In genomic region chr2:61671561-61672315, GRCh38 we compare ENCODE assay signal across 7 cellular contexts.
A peak's percentile ranks its signal among the peaks of the same experiment; 100 is the strongest.
DNase-seq lines count a peak whose midpoint lies in the region; FAIRE-seq and TF ChIP-seq lines count a peak whose summit lies in the region.

No MANE protein-coding gene starts in this region.

- H3K36me3 ChIP-seq in HUES48 (ENCODE audit: control insufficient read depth, insufficient read depth, low read length) = no peaks in the 10 kb centered on the region
- H3K36me3 ChIP-seq in adipocyte (ENCODE audit: control insufficient read depth, insufficient read depth, low read length, severe bottlenecking) = no peaks in the 10 kb centered on the region
- H3K36me3 ChIP-seq in keratinocyte (ENCODE audit: control insufficient read depth in 2 of 2, extremely low read depth in 1 of 2, insufficient read depth in 2 of 2, low read length in 2 of 2) = no peaks in the 10 kb centered on the region
- H3K36me3 ChIP-seq in subcutaneous abdominal adipose tissue (ENCODE audit: control insufficient read depth in 5 of 5, insufficient read depth in 5 of 5, low read length in 5 of 5) = no peaks in the 10 kb centered on the region

- H3K9ac ChIP-seq in HUES48 (ENCODE audit: low read depth, low read length) = no peak overlapping the region
- peak overlapping the region; percentile 89 for H3K9ac ChIP-seq in adipocyte (ENCODE audit: low read length)
- no peak overlapping the region for H3K9ac ChIP-seq in keratinocyte (ENCODE audit: control insufficient read depth, extremely low read depth, insufficient read depth, low read length)
- H3K9ac ChIP-seq in subcutaneous abdominal adipose tissue (ENCODE audit: low read length in 5 of 5) = peak overlapping the region; percentile 68 to 99 (median 80)

- H2AFZ ChIP-seq in keratinocyte (ENCODE audit: control insufficient read depth, low read length) = peak overlapping the region; percentile 71

- no peak for TF ChIP-seq CTCF in keratinocyte (optimal IDR thresholded peaks at IDR 0.05 in 1 of 3, IDR thresholded peaks at IDR 0.05 in 1 of 3, conservative IDR thresholded peaks at IDR 0.05 in 1 of 3; ENCODE audit: extremely low read depth in 1 of 3, insufficient read depth in 2 of 3, low read length in 3 of 3)

- H3K9me3 ChIP-seq in HUES48 (ENCODE audit: control insufficient read depth, insufficient read depth, low read length) = peaks cover 16% of the 10 kb centered on the region
- peaks cover 16% of the 10 kb centered on the region for H3K9me3 ChIP-seq in adipocyte (ENCODE audit: control insufficient read depth, low read length)
- peaks cover 3% of the 10 kb centered on the region for H3K9me3 ChIP-seq in keratinocyte (ENCODE audit: control insufficient read depth, low read depth, low read length)
- peaks cover 4 to 11% (median 7%) of the 10 kb centered on the region in 5 donors for H3K9me3 ChIP-seq in subcutaneous abdominal adipose tissue (ENCODE audit: control insufficient read depth in 5 of 5, low read length in 5 of 5)

- DNase-seq in adipocyte (ENCODE audit: low read depth) (peak; percentile 56), keratinocyte (ENCODE audit: low read depth, low spot score) (no peak), iPS-NIHi7 (ENCODE audit: extremely low spot score) (no peak), 8988T (no peak), SK-N-DZ (ENCODE audit: low spot score) (no peak)

- dilution Hi-C loops in keratinocyte (cut with MboI; ENCODE audit: extremely low pct_ligation_motif_present, low sequenced_read_pairs) = no loop called here

- H3K27me3 ChIP-seq in HUES48 (ENCODE audit: control insufficient read depth, insufficient read depth, low read length) (no peaks in the 10 kb centered on the region), adipocyte (replicated peaks; ENCODE audit: control insufficient read depth, insufficient read depth, low read length) (no peaks in the 10 kb centered on the region), keratinocyte (ENCODE audit: control insufficient read depth, extremely low read depth, insufficient read depth, low read length) (no peaks in the 10 kb centered on the region), subcutaneous abdominal adipose tissue (ENCODE audit: control insufficient read depth in 5 of 5, insufficient read depth in 4 of 5, low read length in 5 of 5) (no peaks in the 10 kb centered on the region)

- H3K79me2 ChIP-seq in keratinocyte (ENCODE audit: control insufficient read depth, insufficient read depth, low read length) = no peaks in the 10 kb centered on the region

- no peak overlapping the region; the same call in 1 of the 2 replicates for H3K4me3 ChIP-seq in HUES48 (ENCODE audit: low read depth, low read length)
- H3K4me3 ChIP-seq in adipocyte (ENCODE audit: low read length) = peak overlapping the region; percentile 79
- H3K4me3 ChIP-seq in keratinocyte (ENCODE audit: control insufficient read depth in 2 of 3, extremely low read depth in 1 of 3, insufficient read depth in 2 of 3, low read depth in 1 of 3, low read length in 3 of 3) = peak overlapping the region in 1 of 3 experiments; percentile 13
- H3K4me3 ChIP-seq in subcutaneous abdominal adipose tissue (ENCODE audit: low read depth in 1 of 5, low read length in 5 of 5) = peak overlapping the region in 3 of 5 donors; percentile 38 to 59 (median 59)

- H3K4me1 ChIP-seq in HUES48 (ENCODE audit: control insufficient read depth, insufficient read depth, low read length) = peaks cover 17% of the 10 kb centered on the region
- peaks cover 25% of the 10 kb centered on the region for H3K4me1 ChIP-seq in adipocyte (ENCODE audit: control insufficient read depth, insufficient read depth, low read length)
- peaks cover 15% of the 10 kb centered on the region for H3K4me1 ChIP-seq in keratinocyte (ENCODE audit: control insufficient read depth, extremely low read depth, insufficient read depth, low read length)
- peaks cover 2 to 28% (median 18%) of the 10 kb centered on the region in 5 donors for H3K4me1 ChIP-seq in subcutaneous abdominal adipose tissue (ENCODE audit: control insufficient read depth in 5 of 5, insufficient read depth in 5 of 5, low read length in 5 of 5)

- H3K9me1 ChIP-seq in keratinocyte (ENCODE audit: control insufficient read depth, extremely low read depth, insufficient read depth, low read length) = no peaks in the 10 kb centered on the region

- H4K20me1 ChIP-seq in keratinocyte (ENCODE audit: control insufficient read depth, extremely low read depth, insufficient read depth, low read length) = no peaks in the 10 kb centered on the region

- no peak for FAIRE-seq in keratinocyte (lab: Jason Lieb, UNC)

- H3K27ac ChIP-seq in HUES48 (ENCODE audit: low read depth, low read length) (peak overlapping the region; percentile 6), keratinocyte (ENCODE audit: control insufficient read depth, insufficient read depth, low read length) (no peak overlapping the region), subcutaneous abdominal adipose tissue (ENCODE audit: low read depth, low read length) (peak overlapping the region; percentile 100)

- H3K4me2 ChIP-seq in keratinocyte (ENCODE audit: control insufficient read depth, extremely low read depth, insufficient read depth, low read depth, low read length) = peak overlapping the region; percentile 76

Comparison
In these comparisons a context has a peak if more than half of its experiments do, and no peak if none do; other contexts are left out.
1. H3K9ac ChIP-seq: peak in adipocyte (single experiment) and subcutaneous abdominal adipose tissue (5 of 5); none in HUES48 (single experiment) and keratinocyte (single experiment).